ENCODE assay signal across 1 cellular context in the genomic region with DNA sequence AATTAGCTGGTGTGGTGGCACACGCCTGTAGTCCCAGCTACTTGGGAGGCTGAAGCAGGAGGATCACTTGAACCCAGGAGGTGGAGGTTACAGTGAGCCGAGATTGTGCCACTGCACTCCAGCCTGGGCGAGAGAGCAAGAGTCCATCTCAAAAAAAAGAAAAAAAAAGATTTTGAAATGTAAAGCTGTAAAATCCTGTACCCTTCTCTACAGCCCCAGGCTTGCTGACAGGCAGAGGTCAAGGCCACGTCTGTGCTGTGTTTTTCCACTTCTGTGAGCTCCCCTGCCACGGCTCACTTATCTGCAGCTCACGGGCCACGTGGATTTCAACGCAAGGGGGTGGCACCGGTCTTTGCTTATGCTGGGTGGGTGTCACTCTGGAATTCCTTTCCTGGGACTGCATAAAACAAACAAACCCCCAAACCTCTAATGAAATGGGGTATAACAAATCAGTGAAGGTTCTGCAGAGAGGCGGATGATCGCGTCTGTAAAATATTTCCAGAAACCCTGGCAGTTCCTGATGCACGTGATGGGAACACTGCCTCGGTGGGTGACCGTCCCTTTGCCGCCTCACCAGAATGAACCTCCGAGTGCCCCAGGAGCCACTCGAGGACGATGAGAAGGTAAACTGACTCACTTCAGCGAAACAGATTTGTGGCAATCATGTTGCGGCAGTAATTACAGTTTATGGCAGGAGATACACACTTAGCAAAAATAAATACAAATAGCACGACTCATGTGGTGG.
TF ChIP-seq lines count a peak whose summit lies in the region.

No MANE protein-coding gene starts in this region.

TF ChIP-seq in H1, 55 proteins besides CTCF, POLR2A, EP300 and RAD21 (continued from another document):
- TF ChIP-seq CTBP2 (IDR thresholded peaks at IDR 0.05; ENCODE audit: borderline replicate concordance, insufficient read depth, insufficient read length, low read length) (no peak), CBX5 (IDR thresholded peaks at IDR 0.05; ENCODE audit: low read depth, low read length) (no peak), KDM1A (IDR thresholded peaks at IDR 0.05; ENCODE audit: borderline replicate concordance, low read length) (no peak), ZNF274 (IDR thresholded peaks at IDR 0.05; ENCODE audit: borderline replicate concordance, extremely low read depth, low read length) (no peak), BRCA1 (IDR thresholded peaks at IDR 0.05; ENCODE audit: low read depth, low read length) (no peak)
- TF ChIP-seq, protein P1, sequence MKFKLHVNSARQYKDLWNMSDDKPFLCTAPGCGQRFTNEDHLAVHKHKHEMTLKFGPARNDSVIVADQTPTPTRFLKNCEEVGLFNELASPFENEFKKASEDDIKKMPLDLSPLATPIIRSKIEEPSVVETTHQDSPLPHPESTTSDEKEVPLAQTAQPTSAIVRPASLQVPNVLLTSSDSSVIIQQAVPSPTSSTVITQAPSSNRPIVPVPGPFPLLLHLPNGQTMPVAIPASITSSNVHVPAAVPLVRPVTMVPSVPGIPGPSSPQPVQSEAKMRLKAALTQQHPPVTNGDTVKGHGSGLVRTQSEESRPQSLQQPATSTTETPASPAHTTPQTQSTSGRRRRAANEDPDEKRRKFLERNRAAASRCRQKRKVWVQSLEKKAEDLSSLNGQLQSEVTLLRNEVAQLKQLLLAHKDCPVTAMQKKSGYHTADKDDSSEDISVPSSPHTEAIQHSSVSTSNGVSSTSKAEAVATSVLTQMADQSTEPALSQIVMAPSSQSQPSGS (IDR thresholded peaks at IDR 0.05; ENCODE audit: low read length), result no peak
